ENCODE assay signal across 8 cellular contexts in genomic region chr16:85029413-85029794, GRCh38. TPM values are rescaled to one million over a fixed set of nuclear protein-coding genes. Genes with fewer than 3 reads are reported as not detected.
DNase-seq lines count a peak whose midpoint lies in the region; ATAC-seq and TF ChIP-seq lines count a peak whose summit lies in the region.

No MANE protein-coding gene starts in this region.

- peak overlapping the region; percentile 43 for H3K27ac ChIP-seq in fibroblast of lung (ENCODE audit: insufficient read depth, low read length)

- ATAC-seq in GM19395 (IDR thresholded peaks at IDR 0.05; ENCODE audit: unreplicated experiment) (no peak), HG03342 (IDR thresholded peaks at IDR 0.05; ENCODE audit: unreplicated experiment) (no peak)

- POLR2A ChIA-PET in GM10248 (lab: Yijun Ruan, JAX) = no interaction called here

- no peak overlapping the region for H2AFZ ChIP-seq in fibroblast of lung (ENCODE audit: low read length)

- H3K9me3 ChIP-seq in fibroblast of lung (ENCODE audit: control insufficient read depth, insufficient read depth, low read depth, low read length) = no peaks in the 10 kb centered on the region

- H3K36me3 Mint-ChIP-seq in activated T-cell treated with anti-CD3 and anti-CD28 coated beads, Interleukin-2, amount 50 U/mL, for 24 hours (ENCODE audit: low read depth) = peaks cover 13% of the 10 kb centered on the region

- H3K27ac Mint-ChIP-seq in activated T-cell treated with anti-CD3 and anti-CD28 coated beads, Interleukin-2, amount 50 U/mL, for 24 hours = peak overlapping the region; percentile 98

- no peaks in the 10 kb centered on the region for H3K27me3 Mint-ChIP-seq in activated T-cell treated with anti-CD3 and anti-CD28 coated beads, Interleukin-2, amount 50 U/mL, for 24 hours

- no peak for TF ChIP-seq POLR2A in NB4 (IDR thresholded peaks at IDR 0.05; ENCODE audit: extremely low read depth, insufficient read length)

- H3K4me3 Mint-ChIP-seq in activated T-cell treated with anti-CD3 and anti-CD28 coated beads, Interleukin-2, amount 50 U/mL, for 24 hours = peak overlapping the region; percentile 85

- CTCF ChIA-PET in GM10248 (lab: Yijun Ruan, JAX) = interaction anchor here (1.1 kb wide), 1 partner anchor 36 kb away, joined by 3 read pairs; no protein-coding TSS in a partner anchor

- TF ChIP-seq CTCF in GM10248 (IDR thresholded peaks at IDR 0.05; ENCODE audit: control extremely low read depth, extremely low read depth, low read depth, missing control alignments) (no peak), NB4 (IDR thresholded peaks at IDR 0.05; ENCODE audit: low read depth, low read length) (no peak), fibroblast of lung (conservative IDR thresholded peaks at IDR 0.05 in 1 of 2, IDR thresholded peaks at IDR 0.05 in 1 of 2; ENCODE audit: low read depth in 1 of 2, low read length in 2 of 2) (no peak)

- no peak overlapping the region for H3K9ac ChIP-seq in fibroblast of lung (ENCODE audit: insufficient read depth, low read length)

- peaks cover 46% of the 10 kb centered on the region for H3K4me1 Mint-ChIP-seq in activated T-cell treated with anti-CD3 and anti-CD28 coated beads, Interleukin-2, amount 50 U/mL, for 24 hours (ENCODE audit: low read depth)

- H3K36me3 ChIP-seq in fibroblast of lung (ENCODE audit: control insufficient read depth, insufficient read depth, low read length) = peaks cover 2% of the 10 kb centered on the region

- peak; percentile 73 for DNase-seq in GM10248 (ENCODE audit: extremely low spot score)
- peak; percentile 88 for DNase-seq in NB4 (ENCODE audit: low read depth)
- DNase-seq in activated T-cell treated with anti-CD3 and anti-CD28 coated beads, Interleukin-2, amount 50 U/mL, for 24 hours = peak; percentile 51
- peak; percentile 26 to 56 for DNase-seq in fibroblast of lung (ENCODE audit: low read depth in 2 of 2)
- DNase-seq in stimulated activated CD4-positive, alpha-beta T cell treated with anti-CD3 and anti-CD28 coated beads, Interleukin-2, amount 100 ng/mL, for 24 hours = peak; percentile 51 to 69
- DNase-seq in HuH-7 (ENCODE audit: low spot score) = no peak

- peak overlapping the region; percentile 52 for H3K4me3 ChIP-seq in NB4 (ENCODE audit: low read depth, low read length)
- H3K4me3 ChIP-seq in fibroblast of lung (replicated peaks in 1 of 4; ENCODE audit: control extremely low read depth in 1 of 4, insufficient read depth in 1 of 4, low read depth in 3 of 4, low read length in 4 of 4) = peak overlapping the region in 3 of 4 experiments; percentile 70 to 84 (median 80)

- H3K27me3 ChIP-seq in fibroblast of lung (ENCODE audit: control insufficient read depth, insufficient read depth, low read length) = no peaks in the 10 kb centered on the region

- no peaks in the 10 kb centered on the region for H3K79me2 ChIP-seq in fibroblast of lung (ENCODE audit: control insufficient read depth, insufficient read depth, low read length)

- peaks cover 13% of the 10 kb centered on the region for H3K4me1 ChIP-seq in fibroblast of lung (ENCODE audit: control insufficient read depth, extremely low read depth, insufficient read depth, low read length)

- H3K4me2 ChIP-seq in fibroblast of lung (ENCODE audit: extremely low read depth, insufficient read depth, low read length) = peak overlapping the region; percentile 99

- H3K9me3 Mint-ChIP-seq in activated T-cell treated with anti-CD3 and anti-CD28 coated beads, Interleukin-2, amount 50 U/mL, for 24 hours = no peaks in the 10 kb centered on the region

- H4K20me1 ChIP-seq in fibroblast of lung (ENCODE audit: control insufficient read depth, extremely low read depth, insufficient read depth, low read length) = no peaks in the 10 kb centered on the region

RNA-seq across cellular contexts. Expression of gene KIAA0513, which starts 1.8 kb away (rescaled TPM):
- 19.5 and 22.3 TPM in 2 replicates for total RNA-seq in fibroblast of lung
- polyA plus RNA-seq in fibroblast of lung = 11.7 and 13.8 TPM in 2 replicates
- polyA plus RNA-seq in fibroblast of lung (2012) = 9.4 and 9.8 TPM in 2 replicates
- 11.9 and 13.1 TPM in 2 replicates for polyA minus RNA-seq in fibroblast of lung (ENCODE audit: low replicate concordance)

RNA-seq across cellular contexts. Expression of gene ZDHHC7, which starts 18.1 kb away (rescaled TPM):
- 88.6 and 135 TPM in 2 replicates for total RNA-seq in fibroblast of lung
- 86.2 and 96.4 TPM in 2 replicates for polyA plus RNA-seq in fibroblast of lung
- 65.1 and 75.5 TPM in 2 replicates for polyA plus RNA-seq in fibroblast of lung (2012)
- polyA minus RNA-seq in fibroblast of lung (ENCODE audit: low replicate concordance) = 458 and 490 TPM in 2 replicates
